ENCODE assay signal across 22 cellular contexts in genomic region chr3:101701696-101702634, GRCh38.
A peak's percentile ranks its signal among the peaks of the same experiment; 100 is the strongest.
DNase-seq lines count a peak whose midpoint lies in the region; ATAC-seq and TF ChIP-seq lines count a peak whose summit lies in the region.
"Had no signal": no experiment of that assay in that cellular context is flagged by ENCODE, and none has a peak within 500 bp of the region (broad histone marks: within the 10 kb centered on the region; RNA-seq: fewer than 3 reads in every experiment).

No MANE protein-coding gene starts in this region.

- H3K36me3 Mint-ChIP-seq in memory B cell, result no peaks in the 10 kb centered on the region

- DNase-seq in RWPE1 (ENCODE audit: low spot score) (no peak), memory B cell (ENCODE audit: low spot score in 2 of 2) (no peak), NCI-H446 treated with DMSO at 0.1 percent for 48 hours (lab: John Stamatoyannopoulos, UW) (no peak), Kasumi-1 (lab: John Stamatoyannopoulos, UW) (no peak), RKO (ENCODE audit: low spot score) (no peak)
- DNase-seq: activated CD4-positive, alpha-beta memory T cell treated with anti-CD3 and anti-CD28 coated beads, Interleukin-2, amount 10 ng/mL, durations not matched to agents 7 days and 5 days; activated naive CD4-positive, alpha-beta T cell; activated T-cell treated with anti-CD3 and anti-CD28 coated beads, Interleukin-2, amount 50 U/mL, for 1 hour; amniotic stem cell; CD8-positive, alpha-beta T cell; DMS53; left ventricle myocardium inferior; NCI-H1092; stimulated activated CD4-positive, alpha-beta T cell treated with anti-CD3 and anti-CD28 coated beads, Interleukin-2, amount 100 ng/mL, for 24 hours; stimulated activated naive CD8-positive, alpha-beta T cell treated with anti-CD3 and anti-CD28 coated beads, Interleukin-15, Interleukin-2, amounts not matched to agents 100 U/mL and 50 U/mL, for 24 hours had no signal

- H3K27me3 Mint-ChIP-seq in memory B cell, result no peaks in the 10 kb centered on the region
- H3K27me3 Mint-ChIP-seq: activated CD4-positive, alpha-beta memory T cell treated with anti-CD3 and anti-CD28 coated beads, Interleukin-2, amount 10 ng/mL, durations not matched to agents 7 days and 5 days; dendritic cell treated with granulocyte-macrophage colony-stimulating factor and Interleukin-4, amounts not matched to agents 40 ng/mL and 50 ng/mL, for 4 days had no signal

- peaks cover 8% of the 10 kb centered on the region for H3K4me1 Mint-ChIP-seq in memory B cell
- H3K4me1 Mint-ChIP-seq: activated CD4-positive, alpha-beta memory T cell treated with anti-CD3 and anti-CD28 coated beads, Interleukin-2, amount 10 ng/mL, durations not matched to agents 7 days and 5 days had no signal

- POLR2A ChIA-PET in RWPE1 (lab: Yijun Ruan, JAX; ENCODE audit: low non-redundant PET), result no interaction called here

- peak overlapping the region; percentile 24 for H3K27ac Mint-ChIP-seq in memory B cell
- H3K27ac Mint-ChIP-seq: activated CD4-positive, alpha-beta memory T cell treated with anti-CD3 and anti-CD28 coated beads, Interleukin-2, amount 10 ng/mL, durations not matched to agents 7 days and 5 days; CD8-positive, alpha-beta T cell; dendritic cell treated with granulocyte-macrophage colony-stimulating factor and Interleukin-4, amounts not matched to agents 40 ng/mL and 50 ng/mL, for 4 days; T-helper 1 cell treated with Interleukin-12 subunit alpha and Interleukin-12 subunit beta and Interleukin-4 antibody, amounts not matched to agents 30 μg/mL and 1 μg/mL, for 36 hours had no signal

- CTCF ChIA-PET in RWPE1 (lab: Yijun Ruan, JAX), result interaction anchor here (0.6 kb wide), 1 partner anchor 99 kb away, joined by 4 read pairs; no protein-coding TSS in a partner anchor

- H3K9me3 Mint-ChIP-seq in memory B cell, result no peaks in the 10 kb centered on the region
- H3K9me3 Mint-ChIP-seq: activated CD4-positive, alpha-beta memory T cell treated with anti-CD3 and anti-CD28 coated beads, Interleukin-2, amount 10 ng/mL, durations not matched to agents 7 days and 5 days; CD8-positive, alpha-beta T cell; dendritic cell treated with granulocyte-macrophage colony-stimulating factor and Interleukin-4, amounts not matched to agents 40 ng/mL and 50 ng/mL, for 4 days; T-helper 1 cell treated with Interleukin-12 subunit alpha and Interleukin-12 subunit beta and Interleukin-4 antibody, amounts not matched to agents 30 μg/mL and 1 μg/mL, for 36 hours had no signal

- no peak for TF ChIP-seq CTCF in RWPE1 (conservative IDR thresholded peaks at IDR 0.05; ENCODE audit: low read depth)

- ATAC-seq in GM18907 (IDR thresholded peaks at IDR 0.05; ENCODE audit: unreplicated experiment), result peak; percentile 27
- peak; percentile 16 for ATAC-seq in HG03354 (IDR thresholded peaks at IDR 0.05; ENCODE audit: poor library complexity, severe bottlenecking, unreplicated experiment)
- ATAC-seq in memory B cell (ENCODE audit: low read depth), result no peak
- no peak for ATAC-seq in HG02642 (IDR thresholded peaks at IDR 0.05; ENCODE audit: poor library complexity, unreplicated experiment)
- ATAC-seq: CD8-positive, alpha-beta T cell; stimulated activated naive CD8-positive, alpha-beta T cell treated with anti-CD3 and anti-CD28 coated beads, Interleukin-15, Interleukin-2, amounts not matched to agents 100 U/mL and 50 U/mL, for 24 hours had no signal

- peak overlapping the region; percentile 3 for H3K4me3 Mint-ChIP-seq in memory B cell
- H3K4me3 Mint-ChIP-seq: activated CD4-positive, alpha-beta memory T cell treated with anti-CD3 and anti-CD28 coated beads, Interleukin-2, amount 10 ng/mL, durations not matched to agents 7 days and 5 days; CD8-positive, alpha-beta T cell; dendritic cell treated with granulocyte-macrophage colony-stimulating factor and Interleukin-4, amounts not matched to agents 40 ng/mL and 50 ng/mL, for 4 days; T-helper 1 cell treated with Interleukin-12 subunit alpha and Interleukin-12 subunit beta and Interleukin-4 antibody, amounts not matched to agents 30 μg/mL and 1 μg/mL, for 36 hours had no signal

- H3K27ac ChIP-seq in RWPE1, result peak overlapping the region; percentile 44; the same call in 1 of the 2 replicates
- H3K27ac ChIP-seq: left ventricle myocardium inferior, skin epidermis, VCaP had no signal

Comparison
In these comparisons a context has a peak if more than half of its experiments do, and no peak if none do; other contexts are left out.
1. ATAC-seq: peak in GM18907 (single experiment) and HG03354 (single experiment); none in memory B cell (single experiment) and HG02642 (single experiment).